ENCODE assay signal across 15 cellular contexts in the genomic region with DNA sequence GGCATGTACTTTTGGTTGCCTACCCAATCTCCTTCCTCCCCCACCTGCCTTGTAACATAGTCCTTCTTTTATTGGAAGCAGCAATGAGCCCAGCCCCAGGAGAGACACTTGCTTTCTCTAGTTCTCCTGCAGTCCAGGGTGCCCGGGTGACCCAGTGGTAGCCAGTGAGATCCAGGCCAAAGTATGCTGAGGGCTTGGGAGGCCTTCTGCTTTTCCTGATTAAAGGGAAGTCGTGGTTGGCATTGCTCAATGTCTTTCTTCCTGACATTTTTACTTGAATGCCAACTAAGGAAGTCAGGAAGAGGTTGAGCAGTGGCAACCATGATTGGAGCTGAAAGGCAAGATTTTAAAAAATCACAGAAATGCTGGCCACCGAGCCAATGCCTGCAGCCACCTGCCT. TPM values are rescaled to one million over a fixed set of nuclear protein-coding genes. Genes with fewer than 3 reads are reported as not detected.
DNase-seq lines count a peak whose midpoint lies in the region; ATAC-seq and TF ChIP-seq lines count a peak whose summit lies in the region.
"Had no signal": no experiment of that assay in that cellular context is flagged by ENCODE, and none has a peak within 500 bp of the region (broad histone marks: within the 10 kb centered on the region; RNA-seq: fewer than 3 reads in every experiment).

No MANE protein-coding gene starts in this region.

- no peaks in the 10 kb centered on the region for H3K4me1 ChIP-seq in adrenal gland (replicated peaks in 1 of 2)
- H3K4me1 ChIP-seq: parathyroid adenoma had no signal

- no peaks in the 10 kb centered on the region for H3K9me3 ChIP-seq in adrenal gland (replicated peaks in 1 of 3)

- in situ Hi-C loops in brain microvascular endothelial cell (cut with HindIII; ENCODE audit: low pct_ligation_motif_present, low sequenced_read_pairs) = no loop called here

- intact Hi-C loops in adrenal gland (cut with DNase I) = no loop called here
- intact Hi-C loops in left ventricle myocardium superior (cut with micrococcal nuclease) = no loop called here
- intact Hi-C loops in sciatic nerve (cut with DNase I) = no loop called here

- H3K27me3 ChIP-seq in adrenal gland = no peaks in the 10 kb centered on the region
- H3K27me3 ChIP-seq in brain microvascular endothelial cell (replicated peaks) = no peaks in the 10 kb centered on the region

- H3K4me3 ChIP-seq in adrenal gland = no peak overlapping the region
- no peak overlapping the region for H3K4me3 ChIP-seq in brain microvascular endothelial cell (ENCODE audit: low read depth, low read length)

- no peak for TF ChIP-seq POLR2A in adrenal gland (IDR thresholded peaks at IDR 0.05)

- no peak for TF ChIP-seq CTCF in adrenal gland (IDR thresholded peaks at IDR 0.05)
- no peak for TF ChIP-seq CTCF in brain microvascular endothelial cell (IDR thresholded peaks at IDR 0.05; ENCODE audit: low read depth, low read length, missing control alignments)

- WGBS in adrenal gland, 4 donors = 53 to 61% (median 60%) methylated on average over 3 of the region's 3 CpGs

- H3K36me3 ChIP-seq in adrenal gland (replicated peaks in 1 of 2) (no peaks in the 10 kb centered on the region), brain microvascular endothelial cell (replicated peaks) (no peaks in the 10 kb centered on the region)

- ATAC-seq in left ventricle myocardium superior (peak; percentile 67), sciatic nerve (peak; percentile 59), GM21619 (IDR thresholded peaks at IDR 0.05; ENCODE audit: unreplicated experiment) (no peak)
- ATAC-seq: SK-N-SH treated with all-trans-retinoic acid at 6 μM for 48 hours; stimulated activated naive CD8-positive, alpha-beta T cell treated with anti-CD3 and anti-CD28 coated beads, Interleukin-15, amount 100 ng/mL, for 72 hours had no signal

- DNase-seq in HT1080 (ENCODE audit: low read depth) = peak; percentile 27
- peak; percentile 16 to 62 (median 32) for DNase-seq in adrenal gland
- peak; percentile 41 for DNase-seq in left ventricle myocardium superior
- DNase-seq in sciatic nerve (ENCODE audit: low spot score) = no peak
- DNase-seq in hepatic stellate cell (ENCODE audit: low spot score) = no peak
- DNase-seq in cortex of kidney (lab: John Stamatoyannopoulos, UW) = no peak
- DNase-seq in brain microvascular endothelial cell = no peak
- DNase-seq: activated CD4-positive, alpha-beta memory T cell treated with anti-CD3 and anti-CD28 coated beads, Interleukin-2, amount 10 ng/mL, durations not matched to agents 7 days and 5 days; NCI-H1436 treated with DMSO at 0.1 percent for 48 hours; stimulated activated naive CD8-positive, alpha-beta T cell treated with anti-CD3 and anti-CD28 coated beads, Interleukin-15, amount 100 ng/mL, for 72 hours had no signal

- H3K27ac ChIP-seq in adrenal gland = no peak overlapping the region
- H3K27ac ChIP-seq in brain microvascular endothelial cell = no peak overlapping the region
- H3K27ac ChIP-seq: parathyroid adenoma had no signal

RNA-seq across cellular contexts. Expression of a gene that starts 25.7 kb away (rescaled TPM):
- not detected in 2 replicates for total RNA-seq in HT1080 (2014; rRNA removed; shearing (Covaris generic))
- not detected in 2 replicates for polyA plus RNA-seq in HT1080 (2015; cell fraction: cytosol; rRNA removed)
- polyA plus RNA-seq in HT1080 (2015; cell fraction: nucleus; rRNA removed) = not detected in 2 replicates
- total RNA-seq in adrenal gland = not detected
- polyA plus RNA-seq in adrenal gland = not detected
- total RNA-seq in left ventricle myocardium superior = not detected
- 0.27 TPM for total RNA-seq in sciatic nerve
- total RNA-seq: activated CD4-positive, alpha-beta memory T cell treated with anti-CD3 and anti-CD28 coated beads, Interleukin-2, amount 10 ng/mL, durations not matched to agents 7 days and 5 days; NCI-H460 had no signal
- polyA plus RNA-seq: keratinocyte had no signal

Comparison
In these comparisons a context has a peak if more than half of its experiments do, and no peak if none do; other contexts are left out.
1. DNase-seq: peak in HT1080 (single experiment), adrenal gland (7 of 7) and left ventricle myocardium superior (single experiment); none in sciatic nerve (single experiment), hepatic stellate cell (single experiment), cortex of kidney (single experiment) and brain microvascular endothelial cell (single experiment).